In the genomic region with DNA sequence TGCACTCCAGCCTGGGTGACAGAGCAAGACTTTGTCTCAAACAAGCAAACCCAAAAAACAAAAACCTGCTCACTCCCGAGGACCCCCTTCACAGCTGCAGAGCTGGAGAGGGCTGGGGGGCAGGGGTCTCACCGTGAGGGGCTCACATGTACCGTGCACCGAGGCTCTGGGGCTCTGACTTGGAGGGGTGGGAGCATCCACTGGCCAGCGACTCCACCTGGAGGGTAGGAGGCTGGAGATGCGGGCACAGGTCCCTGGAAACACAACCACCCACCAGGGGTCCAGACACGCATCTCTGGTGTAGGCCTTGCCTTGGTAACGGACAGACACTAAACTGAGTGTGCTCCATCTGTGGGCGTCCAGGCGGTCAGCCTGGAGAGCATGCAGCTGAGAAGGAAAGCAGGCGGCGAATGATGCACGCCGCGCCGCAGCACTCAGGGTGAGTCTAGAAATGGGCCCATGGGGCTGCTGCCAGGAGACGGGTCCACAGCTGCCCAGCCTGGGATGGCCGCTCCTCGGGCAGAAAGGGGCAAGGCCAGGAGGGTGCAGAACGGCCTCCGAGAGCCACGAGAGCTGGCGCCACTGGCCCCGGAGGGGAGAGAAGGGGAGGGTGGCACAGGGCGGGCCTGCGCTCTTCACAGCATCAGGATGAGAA, we compare ENCODE assay signal across 20 cellular contexts.
"Had no signal": no experiment of that assay in that cellular context is flagged by ENCODE, and none has a peak within 500 bp of the region (broad histone marks: within the 10 kb centered on the region; RNA-seq: fewer than 3 reads in every experiment).

No MANE protein-coding gene starts in this region.

- H3K27me3 Mint-ChIP-seq: memory B cell; natural killer cell treated with Interleukin-12 subunit alpha and Interleukin-12 subunit beta and Interleukin-15 and Interleukin-18, amount 100 ng/mL, for 72 hours had no signal

- ATAC-seq: left lobe of liver; natural killer cell treated with Interleukin-12 subunit alpha and Interleukin-12 subunit beta and Interleukin-15 and Interleukin-18, amount 100 ng/mL, for 72 hours; psoas muscle had no signal

- DNase-seq: effector CD8-positive, alpha-beta T cell; heart right ventricle; hypothalamus; lower lobe of right lung; psoas muscle; retina; sigmoid colon; stimulated activated CD4-positive, alpha-beta T cell treated with anti-CD3 and anti-CD28 coated beads, Interleukin-12 subunit alpha, Interleukin-12 subunit beta, amount 100 ng/mL, for 4 hours; stimulated activated naive CD4-positive, alpha-beta T cell; stomach; substantia nigra; transverse colon had no signal

- H3K4me1 ChIP-seq: lower lobe of right lung, parathyroid adenoma, psoas muscle, sigmoid colon, stomach, transverse colon had no signal

- H3K4me3 ChIP-seq: coronary artery, heart right ventricle, lower lobe of right lung, psoas muscle, sigmoid colon, skin epidermis, stomach, thoracic aorta, transverse colon had no signal

- H3K27me3 ChIP-seq: heart right ventricle, sigmoid colon, stomach, transverse colon had no signal

- H3K4me3 Mint-ChIP-seq: memory B cell; mesothelial cell of epicardium; natural killer cell treated with Interleukin-12 subunit alpha and Interleukin-12 subunit beta and Interleukin-15 and Interleukin-18, amount 100 ng/mL, for 72 hours had no signal

- H3K27ac ChIP-seq: coronary artery, heart right ventricle, lower lobe of right lung, parathyroid adenoma, psoas muscle, sigmoid colon, skin epidermis, stomach, thoracic aorta, transverse colon had no signal

- H3K27ac Mint-ChIP-seq: memory B cell; mesothelial cell of epicardium; natural killer cell treated with Interleukin-12 subunit alpha and Interleukin-12 subunit beta and Interleukin-15 and Interleukin-18, amount 100 ng/mL, for 72 hours had no signal
